Comparison of ENCODE assay signal across 1 cellular context in the genomic region with DNA sequence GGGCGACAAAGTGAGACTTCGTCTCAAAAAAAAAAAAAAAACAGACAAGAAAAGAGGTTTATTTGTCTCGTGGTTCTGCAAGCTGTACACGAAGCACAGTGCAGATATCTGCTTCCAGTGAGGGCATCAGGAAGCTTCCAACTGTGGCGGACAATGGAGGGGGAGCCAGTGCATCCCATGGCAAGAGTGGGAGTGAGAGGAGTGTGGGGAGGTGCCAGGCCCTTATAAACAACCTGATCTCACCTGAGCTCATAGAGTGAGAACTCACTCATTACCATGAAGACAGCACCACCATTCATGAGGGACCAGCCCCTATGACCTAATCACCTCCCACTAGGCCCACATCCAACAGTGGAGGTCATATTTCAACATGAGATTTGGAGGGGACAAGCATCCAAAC.
TF ChIP-seq lines count a peak whose summit lies in the region.

No MANE protein-coding gene starts in this region.

TF ChIP-seq in GM23338, 12 proteins besides CTCF, POLR2A, EP300 and RAD21 (continued from another document):
- TF ChIP-seq ZNF462 (CRISPR knock-in tag; IDR thresholded peaks at IDR 0.05) (no peak), EZH2 (IDR thresholded peaks at IDR 0.05; ENCODE audit: low read depth, unreplicated experiment) (no peak), ZNF331 (CRISPR knock-in tag; IDR thresholded peaks at IDR 0.05; ENCODE audit: low read depth) (no peak), JUNB (IDR thresholded peaks at IDR 0.05; ENCODE audit: unreplicated experiment) (no peak), NANOG (IDR thresholded peaks at IDR 0.05; ENCODE audit: borderline replicate concordance) (no peak), EZH2phosphoT487 (IDR thresholded peaks at IDR 0.05; ENCODE audit: unreplicated experiment) (no peak), ETS1 (IDR thresholded peaks at IDR 0.05) (no peak)
TF ChIP-seq in GM23338: peak in this region for 0.
